ENCODE assay signal across 26 cellular contexts in the genomic region with DNA sequence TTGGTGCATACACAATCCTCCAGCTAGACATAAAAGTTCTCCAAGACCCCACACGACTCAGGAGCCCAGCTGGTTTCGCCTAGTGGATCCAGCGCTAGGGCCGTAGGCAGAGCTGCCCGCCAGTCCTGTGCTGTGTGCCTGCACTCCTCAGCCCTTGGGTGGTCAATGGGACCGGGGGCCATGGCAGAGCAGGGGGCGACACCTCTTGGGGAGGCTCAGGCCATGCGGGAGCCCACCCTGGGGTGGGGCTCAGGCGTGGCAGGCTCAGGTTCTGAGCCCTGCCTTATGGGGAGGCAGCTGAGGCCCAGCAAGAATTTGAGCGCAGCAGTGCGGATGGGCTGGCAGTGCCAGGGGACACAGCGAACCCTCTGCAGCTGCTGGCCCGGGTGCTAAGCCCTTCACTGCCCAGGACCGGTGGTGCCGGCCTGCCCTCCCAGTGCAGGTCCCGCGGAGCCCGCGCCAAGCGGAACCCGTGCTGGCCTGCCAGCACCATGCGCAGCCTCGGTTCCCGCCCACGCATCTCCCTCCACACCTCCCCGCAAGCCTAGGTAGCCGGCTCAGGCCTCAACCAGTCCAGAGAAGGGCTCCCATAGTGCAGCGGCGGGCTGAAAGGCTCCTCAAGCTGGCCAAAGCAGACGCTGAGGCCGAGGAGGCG.
A peak's percentile ranks its signal among the peaks of the same experiment; 100 is the strongest.
DNase-seq lines count a peak whose midpoint lies in the region; ATAC-seq, FAIRE-seq and TF ChIP-seq lines count a peak whose summit lies in the region.
"Had no signal": no experiment of that assay in that cellular context is flagged by ENCODE, and none has a peak within 500 bp of the region (broad histone marks: within the 10 kb centered on the region; RNA-seq: fewer than 3 reads in every experiment).

No MANE protein-coding gene starts in this region.

- TF ChIP-seq CTCF in heart left ventricle (IDR thresholded peaks at IDR 0.05): no peak
- no peak for TF ChIP-seq CTCF in left ventricle myocardium inferior (IDR thresholded peaks at IDR 0.05; ENCODE audit: borderline replicate concordance)
- no peak for TF ChIP-seq CTCF in GM06990 (IDR thresholded peaks at IDR 0.05; ENCODE audit: insufficient read depth, low read length, poor library complexity, severe bottlenecking)
- TF ChIP-seq CTCF in kidney (IDR thresholded peaks at IDR 0.05; ENCODE audit: borderline replicate concordance, extremely low read depth, insufficient read depth): no peak

- H3K4me1 Mint-ChIP-seq in stimulated activated memory B cell treated with anti-CD40 and anti-IgM and Interleukin-4, amounts not matched to agents 10 μg/mL and 1 μg/mL and 100 μg/mL, for 72 hours: peaks cover 8% of the 10 kb centered on the region
- H3K4me1 Mint-ChIP-seq in CD8-positive, alpha-beta memory T cell: no peaks in the 10 kb centered on the region

- peaks cover 3% of the 10 kb centered on the region for H3K9me3 Mint-ChIP-seq in stimulated activated memory B cell treated with anti-CD40 and anti-IgM and Interleukin-4, amounts not matched to agents 10 μg/mL and 1 μg/mL and 100 μg/mL, for 72 hours
- peaks cover 0 to 6% (median 0%) of the 10 kb centered on the region in 5 donors for H3K9me3 Mint-ChIP-seq in CD8-positive, alpha-beta memory T cell
- H3K9me3 Mint-ChIP-seq: GM23338 had no signal

- 86 to 93% (median 90%) methylated on average over 21 to 32 of the region's 32 CpGs for WGBS in heart left ventricle, 4 donors

- H3K4me3 ChIP-seq in heart left ventricle: no peak overlapping the region
- H3K4me3 ChIP-seq in left ventricle myocardium inferior: no peak overlapping the region
- H3K4me3 ChIP-seq in GM06990 (replicated peaks; ENCODE audit: low read depth, low read length): no peak overlapping the region
- H3K4me3 ChIP-seq in kidney (ENCODE audit: low read length in 2 of 2): no peak overlapping the region
- H3K4me3 ChIP-seq in CD8-positive, alpha-beta memory T cell (ENCODE audit: low read length): no peak overlapping the region
- H3K4me3 ChIP-seq: BLaER1 treated with 17β-estradiol and CSF1 and Interleukin-3, amounts not matched to agents 10 nM and 100 nM; GM23338; MG63; SK-N-MC had no signal

- POLR2A ChIA-PET in CD8-positive, alpha-beta memory T cell (lab: Charles Lee): no interaction called here

- FAIRE-seq in kidney (lab: Jason Lieb, UNC): no peak
- FAIRE-seq: A204.1 had no signal

- H3K27ac ChIP-seq in heart left ventricle (no peak overlapping the region), left ventricle myocardium inferior (replicated peaks) (no peak overlapping the region), kidney (ENCODE audit: low read depth in 2 of 2, low read length in 2 of 2) (no peak overlapping the region)
- no peak overlapping the region for H3K27ac ChIP-seq in CD8-positive, alpha-beta memory T cell (ENCODE audit: low read depth, low read length)
- H3K27ac ChIP-seq: BLaER1 treated with 17β-estradiol and CSF1 and Interleukin-3, amounts not matched to agents 10 nM and 100 nM; SK-N-MC had no signal

- H3K4me3 Mint-ChIP-seq in stimulated activated memory B cell treated with anti-CD40 and anti-IgM and Interleukin-4, amounts not matched to agents 10 μg/mL and 1 μg/mL and 100 μg/mL, for 72 hours: no peak overlapping the region
- no peak overlapping the region for H3K4me3 Mint-ChIP-seq in CD8-positive, alpha-beta memory T cell
- H3K4me3 Mint-ChIP-seq: CD4-positive, alpha-beta T cell; GM23338; H9 had no signal

- H3K27me3 ChIP-seq in heart left ventricle (no peaks in the 10 kb centered on the region), left ventricle myocardium inferior (ENCODE audit: low read depth) (no peaks in the 10 kb centered on the region), GM06990 (replicated peaks; ENCODE audit: control insufficient read depth, insufficient read depth, low read length) (no peaks in the 10 kb centered on the region)
- H3K27me3 ChIP-seq in CD8-positive, alpha-beta memory T cell (ENCODE audit: insufficient read depth, low read length, poor library complexity, severe bottlenecking): no peaks in the 10 kb centered on the region
- H3K27me3 ChIP-seq: BLaER1 treated with 17β-estradiol and CSF1 and Interleukin-3, amounts not matched to agents 10 nM and 100 nM; MG63 had no signal

- no peaks in the 10 kb centered on the region for H3K27me3 Mint-ChIP-seq in stimulated activated memory B cell treated with anti-CD40 and anti-IgM and Interleukin-4, amounts not matched to agents 10 μg/mL and 1 μg/mL and 100 μg/mL, for 72 hours
- H3K27me3 Mint-ChIP-seq in CD8-positive, alpha-beta memory T cell: no peaks in the 10 kb centered on the region
- H3K27me3 Mint-ChIP-seq: CD4-positive, alpha-beta T cell had no signal

- no peaks in the 10 kb centered on the region for H3K36me3 Mint-ChIP-seq in stimulated activated memory B cell treated with anti-CD40 and anti-IgM and Interleukin-4, amounts not matched to agents 10 μg/mL and 1 μg/mL and 100 μg/mL, for 72 hours
- no peaks in the 10 kb centered on the region for H3K36me3 Mint-ChIP-seq in CD8-positive, alpha-beta memory T cell

- H3K27ac Mint-ChIP-seq in stimulated activated memory B cell treated with anti-CD40 and anti-IgM and Interleukin-4, amounts not matched to agents 10 μg/mL and 1 μg/mL and 100 μg/mL, for 72 hours: no peak overlapping the region
- H3K27ac Mint-ChIP-seq in CD8-positive, alpha-beta memory T cell: no peak overlapping the region
- H3K27ac Mint-ChIP-seq: CD4-positive, alpha-beta T cell; GM23338 had no signal

- intact Hi-C loops in heart left ventricle (cut with DNase I) (no loop called here), left ventricle myocardium inferior (cut with micrococcal nuclease) (no loop called here), kidney (cut with DNase I) (no loop called here)

- DNase-seq in heart left ventricle (peak in 3 of 5 donors; percentile 17 to 61 (median 18)), left ventricle myocardium inferior (no peak), GM06990 (ENCODE audit: extremely low read depth, insufficient read length) (peak; percentile 4), kidney (peak; percentile 45), NCI-H187 treated with DMSO at 0.1 percent for 48 hours (lab: John Stamatoyannopoulos, UW) (no peak)
- no peak for DNase-seq in CD8-positive, alpha-beta memory T cell
- DNase-seq: CD4-positive, alpha-beta T cell; COR-L47; DMS53; H9; IMR-90; KG1; MG63; NCI-H1105 treated with DMSO at 0.1 percent for 48 hours; NCI-H146; NCI-H2029; NCI-H2227 treated with DMSO at 0.1 percent for 48 hours; NCI-H69; RPMI8226; SIG-M5 had no signal

- no peaks in the 10 kb centered on the region for H3K9me3 ChIP-seq in heart left ventricle
- peaks cover 11% of the 10 kb centered on the region for H3K9me3 ChIP-seq in left ventricle myocardium inferior (replicated peaks)
- H3K9me3 ChIP-seq in kidney (ENCODE audit: control insufficient read depth in 1 of 2, low read length in 2 of 2): no peaks in the 10 kb centered on the region
- no peaks in the 10 kb centered on the region for H3K9me3 ChIP-seq in CD8-positive, alpha-beta memory T cell (ENCODE audit: low read length)
- H3K9me3 ChIP-seq: MG63 had no signal

- H3K4me1 ChIP-seq in heart left ventricle (no peaks in the 10 kb centered on the region), left ventricle myocardium inferior (no peaks in the 10 kb centered on the region), kidney (ENCODE audit: control insufficient read depth in 1 of 2, insufficient read depth in 1 of 2, low read depth in 1 of 2, low read length in 2 of 2) (no peaks in the 10 kb centered on the region)
- no peaks in the 10 kb centered on the region for H3K4me1 ChIP-seq in CD8-positive, alpha-beta memory T cell (ENCODE audit: insufficient read depth, low read length)

- TF ChIP-seq POLR2A in heart left ventricle (IDR thresholded peaks at IDR 0.05): no peak

- H3K36me3 ChIP-seq in heart left ventricle: no peaks in the 10 kb centered on the region
- no peaks in the 10 kb centered on the region for H3K36me3 ChIP-seq in left ventricle myocardium inferior
- no peaks in the 10 kb centered on the region for H3K36me3 ChIP-seq in GM06990 (ENCODE audit: control insufficient read depth, insufficient read depth, low read length)
- H3K36me3 ChIP-seq in kidney (ENCODE audit: control insufficient read depth in 1 of 2, insufficient read depth in 2 of 2, low read length in 2 of 2): no peaks in the 10 kb centered on the region
- H3K36me3 ChIP-seq in CD8-positive, alpha-beta memory T cell (ENCODE audit: insufficient read depth, low read length): no peaks in the 10 kb centered on the region
- H3K36me3 ChIP-seq: BLaER1 treated with 17β-estradiol and CSF1 and Interleukin-3, amounts not matched to agents 10 nM and 100 nM; MG63 had no signal

- H3K9ac ChIP-seq in kidney (ENCODE audit: low read length in 2 of 2): no peak overlapping the region
- H3K9ac ChIP-seq: BLaER1 treated with 17β-estradiol and CSF1 and Interleukin-3, amounts not matched to agents 10 nM and 100 nM had no signal

- CTCF ChIA-PET in CD8-positive, alpha-beta memory T cell (lab: Charles Lee): no interaction called here

- ATAC-seq in heart left ventricle (peak in 1 of 4 donors; percentile 22), HG03196 (IDR thresholded peaks at IDR 0.05; ENCODE audit: unreplicated experiment) (no peak)
- ATAC-seq in stimulated activated memory B cell treated with anti-CD40 and anti-IgM and Interleukin-4, amounts not matched to agents 10 μg/mL and 1 μg/mL and 100 μg/mL, for 72 hours: peak; percentile 36
- ATAC-seq: GM23338 had no signal

Comparison
In these comparisons a context has a peak if more than half of its experiments do, and no peak if none do; other contexts are left out.
1. DNase-seq: peak in heart left ventricle (3 of 5), GM06990 (single experiment) and kidney (single experiment); none in left ventricle myocardium inferior (single experiment), CD8-positive, alpha-beta memory T cell (0 of 5) and NCI-H187 treated with DMSO at 0.1 percent for 48 hours (single experiment).